ENCODE assay signal across 8 cellular contexts in genomic region chr10:86356306-86356705, GRCh38. TPM values are rescaled to one million over a fixed set of nuclear protein-coding genes. Genes with fewer than 3 reads are reported as not detected.
"Had no signal": no experiment of that assay in that cellular context is flagged by ENCODE, and none has a peak within 500 bp of the region (broad histone marks: within the 10 kb centered on the region; RNA-seq: fewer than 3 reads in every experiment).

No MANE protein-coding gene starts in this region.

- FAIRE-seq: endothelial cell of umbilical vein, islet of Langerhans had no signal

- ATAC-seq: T-helper 17 cell had no signal

- DNase-seq: activated effector memory CD4-positive, alpha-beta T cell treated with Interleukin-2 at 50 U/mL for 16 hours; activated T-cell treated with anti-CD3 and anti-CD28 coated beads, Interleukin-2, amount 50 U/mL, for 24 hours; foreskin melanocyte; stimulated activated CD4-positive, alpha-beta T cell treated with anti-CD3 and anti-CD28 coated beads, Interleukin-15, amount 100 ng/mL, for 24 hours; stimulated activated CD4-positive, alpha-beta T cell treated with anti-CD3 and anti-CD28 coated beads, Interleukin-4, amount 100 ng/mL, for 24 hours; T-helper 17 cell had no signal

RNA-seq across cellular contexts. Expression of gene GRID1, which starts 10.3 kb away (rescaled TPM):
- total RNA-seq: endothelial cell of umbilical vein, T-helper 17 cell had no signal
- polyA plus RNA-seq: endothelial cell of umbilical vein had no signal
